ENCODE assay signal across 9 cellular contexts in genomic region chr17:81867123-81867951, GRCh38. TPM values are rescaled to one million over a fixed set of nuclear protein-coding genes. Genes with fewer than 3 reads are reported as not detected.
A peak's percentile ranks its signal among the peaks of the same experiment; 100 is the strongest.
DNase-seq lines count a peak whose midpoint lies in the region; ATAC-seq and TF ChIP-seq lines count a peak whose summit lies in the region.
"Had no signal": no experiment of that assay in that cellular context is flagged by ENCODE, and none has a peak within 500 bp of the region (broad histone marks: within the 10 kb centered on the region; RNA-seq: fewer than 3 reads in every experiment).

No MANE protein-coding gene starts in this region.

- TF ChIP-seq CTCF in HEK293 (tag by site-specific recombination; IDR thresholded peaks at IDR 0.05) (no peak), activated B cell treated with CpG ODN at 0.5 μM for 24 hours (IDR thresholded peaks at IDR 0.05) (no peak), fibroblast of mammary gland (conservative IDR thresholded peaks at IDR 0.05; ENCODE audit: control insufficient read depth, insufficient read depth, low read depth, low read length) (no peak), gastrocnemius medialis (IDR thresholded peaks at IDR 0.05 in 4 of 5, conservative IDR thresholded peaks at IDR 0.05 in 1 of 5) (no peak), progenitor cell of endocrine pancreas (IDR thresholded peaks at IDR 0.05; ENCODE audit: unreplicated experiment) (no peak)

- H3K36me3 Mint-ChIP-seq in CD8-positive, alpha-beta memory T cell, result peaks cover 0 to 41% (median 2%) of the 10 kb centered on the region in 3 donors
- H3K36me3 Mint-ChIP-seq in activated B cell treated with CpG ODN at 0.5 μM for 24 hours (ENCODE audit: low read depth) (peaks cover 34% of the 10 kb centered on the region), progenitor cell of endocrine pancreas (ENCODE audit: insufficient read depth) (peaks cover 6% of the 10 kb centered on the region)

- CTCF ChIA-PET in CD8-positive, alpha-beta memory T cell (lab: Charles Lee), result no interaction called here
- CTCF ChIA-PET in HEK293 (lab: Yijun Ruan, JAX) (interaction anchor here (0.5 to 0.9 kb wide), 3 partner anchors 45 to 161 kb away, joined by 3 to 4 read pairs (median 3); no protein-coding TSS in a partner anchor), activated B cell treated with CpG ODN at 0.5 μM for 24 hours (lab: Charles Lee) (interaction anchor here (1.2 kb wide), 1 partner anchor 92 kb away, joined by 3 read pairs; no protein-coding TSS in a partner anchor)

- ATAC-seq in activated B cell treated with CpG ODN at 0.5 μM for 24 hours (ENCODE audit: low read depth) (no peak), gastrocnemius medialis (no peak), HG03342 (IDR thresholded peaks at IDR 0.05; ENCODE audit: unreplicated experiment) (no peak)

- peak in 2 of 5 donors; percentile 24 to 29 for DNase-seq in CD8-positive, alpha-beta memory T cell
- DNase-seq in activated B cell treated with CpG ODN at 0.5 μM for 24 hours, result no peak
- peak; percentile 63 for DNase-seq in fibroblast of mammary gland (ENCODE audit: low read depth)
- DNase-seq in gastrocnemius medialis, result no peak
- no peak for DNase-seq in mesenteric fat pad (ENCODE audit: low spot score)
- no peak for DNase-seq in progenitor cell of endocrine pancreas (ENCODE audit: low spot score, unreplicated experiment)

- no peaks in the 10 kb centered on the region for H3K27me3 ChIP-seq in CD8-positive, alpha-beta memory T cell (ENCODE audit: insufficient read depth, low read length, poor library complexity, severe bottlenecking)
- H3K27me3 ChIP-seq in gastrocnemius medialis, result no peaks in the 10 kb centered on the region

- peaks cover 31 to 66% (median 35%) of the 10 kb centered on the region in 3 donors for H3K4me1 Mint-ChIP-seq in CD8-positive, alpha-beta memory T cell
- H3K4me1 Mint-ChIP-seq in activated B cell treated with CpG ODN at 0.5 μM for 24 hours, result peaks cover 30% of the 10 kb centered on the region
- peaks cover 12% of the 10 kb centered on the region for H3K4me1 Mint-ChIP-seq in progenitor cell of endocrine pancreas (ENCODE audit: low read depth)

- H3K27ac ChIP-seq in CD8-positive, alpha-beta memory T cell (ENCODE audit: low read depth, low read length), result no peak overlapping the region
- H3K27ac ChIP-seq in HEK293 (ENCODE audit: extremely low read depth, low read depth, low read length) (peak overlapping the region; percentile 100), gastrocnemius medialis (peak overlapping the region; percentile 94 to 99 (median 97))

- in situ Hi-C loops in gastrocnemius medialis (cut with MboI; ENCODE audit: low sequenced_read_pairs in 4 of 4), result no loop called here

- peaks cover 40% of the 10 kb centered on the region for H3K4me1 ChIP-seq in CD8-positive, alpha-beta memory T cell (ENCODE audit: insufficient read depth, low read length)
- H3K4me1 ChIP-seq in HEK293 (ENCODE audit: control insufficient read depth, insufficient read depth, low read length), result peaks cover 11% of the 10 kb centered on the region; the same call in 1 of the 2 replicates
- peaks cover 53 to 61% of the 10 kb centered on the region in 2 donors for H3K4me1 ChIP-seq in gastrocnemius medialis

- H3K27ac Mint-ChIP-seq in CD8-positive, alpha-beta memory T cell, result peak overlapping the region in 7 of 8 donors; percentile 42 to 98 (median 63)
- peak overlapping the region; percentile 18 for H3K27ac Mint-ChIP-seq in activated B cell treated with CpG ODN at 0.5 μM for 24 hours
- H3K27ac Mint-ChIP-seq in progenitor cell of endocrine pancreas, result no peak overlapping the region

- peaks cover 27% of the 10 kb centered on the region for H3K36me3 ChIP-seq in CD8-positive, alpha-beta memory T cell (ENCODE audit: insufficient read depth, low read length)
- H3K36me3 ChIP-seq in HEK293 (ENCODE audit: control insufficient read depth in 2 of 2, insufficient read depth in 1 of 2, low read length in 2 of 2) (peaks cover 8 to 77% of the 10 kb centered on the region in 2 experiments; a peak in 2 of 3 replicates), gastrocnemius medialis (peaks cover 0 to 21% of the 10 kb centered on the region in 2 donors)

- POLR2A ChIA-PET in CD8-positive, alpha-beta memory T cell (lab: Charles Lee), result interaction anchor here (0.9 kb wide), 1 partner anchor 12 kb away, joined by 3 read pairs; no protein-coding TSS in a partner anchor
- POLR2A ChIA-PET in HEK293 (lab: Yijun Ruan, JAX), result interaction anchor here (0.8 to 2.5 kb wide), 18 partner anchors 12 to 231 kb away, joined by 3 to 14 read pairs (median 4); partner anchors contain the start of genes ARL16, CENPX, FASN and HGS
- POLR2A ChIA-PET in activated B cell treated with CpG ODN at 0.5 μM for 24 hours (lab: Charles Lee), result interaction anchor here (0.6 kb wide), 2 partner anchors 30 to 156 kb away, joined by 4 to 6 read pairs; no protein-coding TSS in a partner anchor

- TF ChIP-seq POLR2A in gastrocnemius medialis (IDR thresholded peaks at IDR 0.05), result no peak

- no peak overlapping the region for H3K4me3 ChIP-seq in CD8-positive, alpha-beta memory T cell (ENCODE audit: low read length)
- H3K4me3 ChIP-seq in HEK293 (ENCODE audit: low read depth, low read length), result no peak overlapping the region
- no peak overlapping the region for H3K4me3 ChIP-seq in fibroblast of mammary gland (ENCODE audit: control insufficient read depth, low read depth, low read length)
- H3K4me3 ChIP-seq in gastrocnemius medialis, result no peak overlapping the region

- H3K4me3 Mint-ChIP-seq in CD8-positive, alpha-beta memory T cell, result peak overlapping the region in 5 of 7 donors; percentile 12 to 64 (median 49)
- H3K4me3 Mint-ChIP-seq in activated B cell treated with CpG ODN at 0.5 μM for 24 hours (no peak overlapping the region), progenitor cell of endocrine pancreas (ENCODE audit: low read depth) (no peak overlapping the region)

- H3K27me3 Mint-ChIP-seq in CD8-positive, alpha-beta memory T cell, result peaks cover 0 to 3% of the 10 kb centered on the region in 2 donors
- H3K27me3 Mint-ChIP-seq in activated B cell treated with CpG ODN at 0.5 μM for 24 hours (no peaks in the 10 kb centered on the region), progenitor cell of endocrine pancreas (no peaks in the 10 kb centered on the region)

- H3K9me3 Mint-ChIP-seq in CD8-positive, alpha-beta memory T cell, result no peaks in the 10 kb centered on the region
- no peaks in the 10 kb centered on the region for H3K9me3 Mint-ChIP-seq in activated B cell treated with CpG ODN at 0.5 μM for 24 hours
- H3K9me3 Mint-ChIP-seq in progenitor cell of endocrine pancreas (ENCODE audit: low read depth), result no peaks in the 10 kb centered on the region

- intact Hi-C loops in activated B cell treated with CpG ODN at 0.5 μM for 24 hours (cut with micrococcal nuclease) (loop anchor here (10.0 kb wide), 1 partner anchor 353 kb away; the partner anchor contains the start of gene ACTG1), gastrocnemius medialis (cut with DNase I; ENCODE audit: low total_unique reads) (no loop called here)

- no peaks in the 10 kb centered on the region for H3K9me3 ChIP-seq in CD8-positive, alpha-beta memory T cell (ENCODE audit: low read length)
- no peaks in the 10 kb centered on the region for H3K9me3 ChIP-seq in HEK293 (ENCODE audit: control insufficient read depth, insufficient read depth, low read depth, low read length)
- no peaks in the 10 kb centered on the region for H3K9me3 ChIP-seq in gastrocnemius medialis

TF ChIP-seq in HEK293, 187 proteins besides CTCF, POLR2A, EP300 and RAD21 (continues in another document):
- TF ChIP-seq ZNF146 (tag by site-specific recombination; IDR thresholded peaks at IDR 0.05), result no peak; the same call in none of the 2 replicates
- no peak for TF ChIP-seq ZNF169 (tag by site-specific recombination; IDR thresholded peaks at IDR 0.05)
- TF ChIP-seq SP2 (tag by site-specific recombination; IDR thresholded peaks at IDR 0.05), result no peak
- no peak for TF ChIP-seq ZNF10 (tag by site-specific recombination; IDR thresholded peaks at IDR 0.05)
- 0 out of 2 replicates have a peak, but pooled peaks have one; percentile 15 for TF ChIP-seq ZNF629 (tag by site-specific recombination; IDR thresholded peaks at IDR 0.05)

RNA-seq across cellular contexts. Expression of gene ARHGDIA, which starts 3.8 kb away (rescaled TPM):
- total RNA-seq in CD8-positive, alpha-beta memory T cell, result 100 to 1,000 TPM; 662 to 677 TPM
- 237 TPM for polyA plus RNA-seq in CD8-positive, alpha-beta memory T cell
- total RNA-seq in activated B cell treated with CpG ODN at 0.5 μM for 24 hours (396 and 464 TPM in 2 replicates), gastrocnemius medialis (100 to 1,000 TPM in 1 of 4 donors, 10 to 100 TPM in 3; 52.1 to 122 (median 64.4) TPM), mesenteric fat pad (521 TPM), progenitor cell of endocrine pancreas (239 and 248 TPM in 2 replicates)

RNA-seq across cellular contexts. Expression of gene P4HB, which starts 7.0 kb away (rescaled TPM):
- total RNA-seq in CD8-positive, alpha-beta memory T cell, result 100 to 1,000 TPM; 463 to 482 TPM
- 342 TPM for polyA plus RNA-seq in CD8-positive, alpha-beta memory T cell
- total RNA-seq in activated B cell treated with CpG ODN at 0.5 μM for 24 hours (202 and 225 TPM in 2 replicates), gastrocnemius medialis (100 to 1,000 TPM; 497 to 717 (median 621) TPM), mesenteric fat pad (575 TPM), progenitor cell of endocrine pancreas (467 and 484 TPM in 2 replicates)

RNA-seq across cellular contexts. Expression of gene ALYREF, which starts 24.0 kb away (rescaled TPM):
- total RNA-seq in CD8-positive, alpha-beta memory T cell, result 100 to 1,000 TPM; 326 to 337 TPM
- polyA plus RNA-seq in CD8-positive, alpha-beta memory T cell, result 60.4 TPM
- 85.3 and 99.3 TPM in 2 replicates for total RNA-seq in activated B cell treated with CpG ODN at 0.5 μM for 24 hours
- 10 to 100 TPM; 40.9 to 65.3 (median 50.7) TPM for total RNA-seq in gastrocnemius medialis
- total RNA-seq in mesenteric fat pad, result 46.2 TPM
- 98.9 and 99.7 TPM in 2 replicates for total RNA-seq in progenitor cell of endocrine pancreas

RNA-seq across cellular contexts. Expression of gene ANAPC11, which starts 24.2 kb away (rescaled TPM):
- 100 to 1,000 TPM; 146 to 149 TPM for total RNA-seq in CD8-positive, alpha-beta memory T cell
- 287 TPM for polyA plus RNA-seq in CD8-positive, alpha-beta memory T cell
- 64.2 and 83.8 TPM in 2 replicates for total RNA-seq in activated B cell treated with CpG ODN at 0.5 μM for 24 hours
- 100 to 1,000 TPM; 173 to 258 (median 197) TPM for total RNA-seq in gastrocnemius medialis
- total RNA-seq in mesenteric fat pad, result 102 TPM
- total RNA-seq in progenitor cell of endocrine pancreas, result 137 and 139 TPM in 2 replicates

RNA-seq across cellular contexts. Expression of gene PPP1R27, which starts 32.5 kb away (rescaled TPM):
- total RNA-seq in CD8-positive, alpha-beta memory T cell, result not detected
- not detected for polyA plus RNA-seq in CD8-positive, alpha-beta memory T cell
- not detected in 2 replicates for total RNA-seq in activated B cell treated with CpG ODN at 0.5 μM for 24 hours
- 100 to 1,000 TPM; 245 to 708 (median 400) TPM for total RNA-seq in gastrocnemius medialis
- total RNA-seq in mesenteric fat pad, result not detected
- not detected in 2 replicates for total RNA-seq in progenitor cell of endocrine pancreas
- total RNA-seq: renal cortical epithelial cell had no signal

Comparison
In these comparisons a context has a peak if more than half of its experiments do, and no peak if none do; other contexts are left out.
1. H3K4me3 Mint-ChIP-seq: peak in CD8-positive, alpha-beta memory T cell (5 of 7); none in activated B cell treated with CpG ODN at 0.5 μM for 24 hours (single experiment) and progenitor cell of endocrine pancreas (single experiment).